In the genomic region with DNA sequence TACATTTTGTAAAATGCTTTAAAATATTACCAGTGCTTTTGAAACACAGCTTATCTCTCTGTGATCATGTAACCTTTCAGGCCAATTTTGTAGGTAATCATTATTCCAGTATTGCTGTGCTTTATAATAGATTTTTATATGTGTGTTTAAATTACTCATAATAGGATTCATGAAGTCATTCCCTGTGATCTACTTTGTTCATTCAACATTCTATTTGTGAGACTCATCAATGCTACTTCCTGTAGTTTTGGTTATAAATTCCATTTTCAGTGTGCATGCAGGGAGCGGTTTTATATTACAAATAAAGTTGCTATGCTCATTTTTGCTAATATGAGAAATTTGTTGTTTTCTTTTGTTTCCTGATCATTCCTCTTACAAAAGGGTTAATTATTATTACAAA, we compare ENCODE assay signal across 39 cellular contexts. TPM values are rescaled to one million over a fixed set of nuclear protein-coding genes. Genes with fewer than 3 reads are reported as not detected.
"Had no signal": no experiment of that assay in that cellular context is flagged by ENCODE, and none has a peak within 500 bp of the region (broad histone marks: within the 10 kb centered on the region; RNA-seq: fewer than 3 reads in every experiment).

No MANE protein-coding gene starts in this region.

- H3K27me3 Mint-ChIP-seq: activated CD4-positive, alpha-beta memory T cell treated with anti-CD3 and anti-CD28 coated beads, Interleukin-2, amount 10 ng/mL, durations not matched to agents 7 days and 5 days; activated CD4-positive, alpha-beta T cell treated with anti-CD3 and anti-CD28 coated beads, Interleukin-2, amount 10 ng/mL, durations not matched to agents 7 days and 5 days; activated naive CD4-positive, alpha-beta T cell treated with anti-CD3 and anti-CD28 coated beads, Interleukin-2, amount 10 ng/mL, durations not matched to agents 7 days and 5 days; activated T-cell treated with anti-CD3 and anti-CD28 coated beads, Interleukin-2, amount 50 U/mL, for 24 hours had no signal

- H3K9me3 Mint-ChIP-seq: activated CD4-positive, alpha-beta T cell treated with anti-CD3 and anti-CD28 coated beads, Interleukin-2, amount 10 ng/mL, durations not matched to agents 7 days and 5 days had no signal

- H3K9me3 ChIP-seq: colonic mucosa, esophagus squamous epithelium, gastroesophageal sphincter had no signal

- H3K36me3 Mint-ChIP-seq: activated naive CD4-positive, alpha-beta T cell treated with anti-CD3 and anti-CD28 coated beads, Interleukin-2, amount 10 ng/mL, durations not matched to agents 7 days and 5 days; activated naive CD4-positive, alpha-beta T cell treated with anti-CD3 and anti-CD28 coated beads, Interleukin-2, amount 50 U/mL, for 72 hours had no signal

- FAIRE-seq: astrocyte, endometrium, endothelial cell of umbilical vein had no signal

- H3K4me3 Mint-ChIP-seq: activated CD4-positive, alpha-beta memory T cell treated with anti-CD3 and anti-CD28 coated beads, Interleukin-2, amount 10 ng/mL, durations not matched to agents 7 days and 5 days; activated CD4-positive, alpha-beta T cell treated with anti-CD3 and anti-CD28 coated beads, Interleukin-2, amount 10 ng/mL, durations not matched to agents 7 days and 5 days; activated naive CD4-positive, alpha-beta T cell treated with anti-CD3 and anti-CD28 coated beads, Interleukin-2, amount 10 ng/mL, durations not matched to agents 7 days and 5 days; activated T-cell treated with anti-CD3 and anti-CD28 coated beads, Interleukin-2, amount 50 U/mL, for 24 hours; activated T-cell treated with anti-CD3 and anti-CD28 coated beads, Interleukin-2, amount 50 U/mL, for 72 hours; WTC11 had no signal

- H3K27ac Mint-ChIP-seq: activated CD4-positive, alpha-beta memory T cell treated with anti-CD3 and anti-CD28 coated beads, Interleukin-2, amount 10 ng/mL, durations not matched to agents 7 days and 5 days; activated CD4-positive, alpha-beta T cell treated with anti-CD3 and anti-CD28 coated beads, Interleukin-2, amount 10 ng/mL, durations not matched to agents 7 days and 5 days; activated naive CD4-positive, alpha-beta T cell treated with anti-CD3 and anti-CD28 coated beads, Interleukin-2, amount 10 ng/mL, durations not matched to agents 7 days and 5 days; activated naive CD4-positive, alpha-beta T cell treated with anti-CD3 and anti-CD28 coated beads, Interleukin-2, amount 50 U/mL, for 72 hours; activated T-cell treated with anti-CD3 and anti-CD28 coated beads, Interleukin-2, amount 50 U/mL, for 24 hours; activated T-cell treated with anti-CD3 and anti-CD28 coated beads, Interleukin-2, amount 50 U/mL, for 72 hours; WTC11 had no signal

- H3K27ac ChIP-seq: brain microvascular endothelial cell, cardiac muscle cell, colonic mucosa, epithelial cell of prostate, esophagus squamous epithelium, gastroesophageal sphincter, heart right ventricle, hepatocyte, VCaP had no signal

- H3K36me3 ChIP-seq: brain microvascular endothelial cell, cardiac muscle cell, colonic mucosa, esophagus squamous epithelium, gastroesophageal sphincter, heart right ventricle had no signal

- H3K27me3 ChIP-seq: brain microvascular endothelial cell, cardiac muscle cell, colonic mucosa, esophagus squamous epithelium, gastroesophageal sphincter, heart right ventricle, hepatocyte had no signal

- ATAC-seq: activated naive CD4-positive, alpha-beta T cell treated with anti-CD3 and anti-CD28 coated beads, Interleukin-2, amount 50 U/mL, for 72 hours; activated T-cell treated with anti-CD3 and anti-CD28 coated beads, Interleukin-2, amount 50 U/mL, for 72 hours; gastroesophageal sphincter; heart right ventricle; WTC11 had no signal

- H3K4me3 ChIP-seq: cardiac muscle cell, colonic mucosa, esophagus squamous epithelium, gastroesophageal sphincter, heart right ventricle, hepatocyte had no signal

- DNase-seq: activated CD4-positive, alpha-beta memory T cell treated with anti-CD3 and anti-CD28 coated beads, Interleukin-2, amount 10 ng/mL, durations not matched to agents 7 days and 5 days; activated CD4-positive, alpha-beta T cell treated with anti-CD3 and anti-CD28 coated beads for 1 hour; activated CD4-positive, alpha-beta T cell treated with anti-CD3 and anti-CD28 coated beads for 4 hours; activated CD4-positive, alpha-beta T cell treated with anti-CD3 and anti-CD28 coated beads, Interleukin-2, amount 10 ng/mL, durations not matched to agents 7 days and 5 days; activated CD4-positive, alpha-beta T cell treated with anti-CD3 and anti-CD28 coated beads, Interleukin-2, amount 50 U/mL, for 4 hours; activated CD8-positive, alpha-beta memory T cell treated with anti-CD3 and anti-CD28 coated beads, Interleukin-2, amount 50 U/mL, for 48 hours; activated gamma-delta T cell; activated naive CD4-positive, alpha-beta T cell; activated naive CD4-positive, alpha-beta T cell treated with anti-CD3 and anti-CD28 coated beads, Interleukin-2, amount 10 ng/mL, durations not matched to agents 7 days and 5 days; activated T-cell treated with anti-CD3 and anti-CD28 coated beads for 4 hours; activated T-cell treated with anti-CD3 and anti-CD28 coated beads, Interleukin-2, amount 50 U/mL, for 24 hours; activated T-cell treated with anti-CD3 and anti-CD28 coated beads, Interleukin-2, amount 50 U/mL, for 72 hours; amniotic stem cell; anterior cingulate cortex; brain microvascular endothelial cell; central memory CD4-positive, alpha-beta T cell; cerebellar nuclear complex; colonic mucosa; effector CD8-positive, alpha-beta T cell; esophagus squamous epithelium; foreskin melanocyte; heart right ventricle; T-helper 2 cell had no signal

- H3K4me1 ChIP-seq: colonic mucosa, esophagus squamous epithelium, gastroesophageal sphincter, heart right ventricle had no signal

- H3K4me1 Mint-ChIP-seq: activated CD4-positive, alpha-beta memory T cell treated with anti-CD3 and anti-CD28 coated beads, Interleukin-2, amount 10 ng/mL, durations not matched to agents 7 days and 5 days; activated CD4-positive, alpha-beta T cell treated with anti-CD3 and anti-CD28 coated beads, Interleukin-2, amount 10 ng/mL, durations not matched to agents 7 days and 5 days; activated naive CD4-positive, alpha-beta T cell treated with anti-CD3 and anti-CD28 coated beads, Interleukin-2, amount 10 ng/mL, durations not matched to agents 7 days and 5 days; WTC11 had no signal

RNA-seq across cellular contexts. Expression of a gene that starts 4.1 kb away (rescaled TPM):
- total RNA-seq: activated CD4-positive, alpha-beta memory T cell treated with anti-CD3 and anti-CD28 coated beads, Interleukin-2, amount 10 ng/mL, durations not matched to agents 7 days and 5 days; activated CD4-positive, alpha-beta T cell treated with anti-CD3 and anti-CD28 coated beads, Interleukin-2, amount 10 ng/mL, durations not matched to agents 7 days and 5 days; activated naive CD4-positive, alpha-beta T cell treated with anti-CD3 and anti-CD28 coated beads, Interleukin-2, amount 50 U/mL, for 72 hours; activated T-cell treated with anti-CD3 and anti-CD28 coated beads, Interleukin-2, amount 50 U/mL, for 72 hours; astrocyte; cardiac muscle cell; colonic mucosa; dermis microvascular lymphatic vessel endothelial cell; endothelial cell of umbilical vein; esophagus squamous epithelium; fibroblast of lung; fibroblast of villous mesenchyme; gastroesophageal sphincter; glomerular endothelial cell; heart right ventricle; hepatocyte; WTC11 had no signal
- polyA plus RNA-seq: adipose tissue, cardiac muscle cell, endothelial cell of umbilical vein, esophagus, fibroblast of lung, heart right ventricle, hepatocyte had no signal

RNA-seq across cellular contexts. Expression of a gene that starts 33.8 kb away (rescaled TPM):
- total RNA-seq: activated CD4-positive, alpha-beta memory T cell treated with anti-CD3 and anti-CD28 coated beads, Interleukin-2, amount 10 ng/mL, durations not matched to agents 7 days and 5 days; activated CD4-positive, alpha-beta T cell treated with anti-CD3 and anti-CD28 coated beads, Interleukin-2, amount 10 ng/mL, durations not matched to agents 7 days and 5 days; activated naive CD4-positive, alpha-beta T cell treated with anti-CD3 and anti-CD28 coated beads, Interleukin-2, amount 50 U/mL, for 72 hours; activated T-cell treated with anti-CD3 and anti-CD28 coated beads, Interleukin-2, amount 50 U/mL, for 72 hours; astrocyte; cardiac muscle cell; colonic mucosa; dermis microvascular lymphatic vessel endothelial cell; endothelial cell of umbilical vein; esophagus squamous epithelium; fibroblast of lung; fibroblast of villous mesenchyme; gastroesophageal sphincter; glomerular endothelial cell; heart right ventricle; hepatocyte; WTC11 had no signal
- polyA plus RNA-seq: adipose tissue, cardiac muscle cell, endothelial cell of umbilical vein, esophagus, fibroblast of lung, heart right ventricle, hepatocyte had no signal

RNA-seq across cellular contexts. Expression of a gene that starts 45.9 kb away (rescaled TPM):
- total RNA-seq: activated CD4-positive, alpha-beta memory T cell treated with anti-CD3 and anti-CD28 coated beads, Interleukin-2, amount 10 ng/mL, durations not matched to agents 7 days and 5 days; activated CD4-positive, alpha-beta T cell treated with anti-CD3 and anti-CD28 coated beads, Interleukin-2, amount 10 ng/mL, durations not matched to agents 7 days and 5 days; activated naive CD4-positive, alpha-beta T cell treated with anti-CD3 and anti-CD28 coated beads, Interleukin-2, amount 50 U/mL, for 72 hours; astrocyte; cardiac muscle cell; colonic mucosa; dermis microvascular lymphatic vessel endothelial cell; endothelial cell of umbilical vein; esophagus squamous epithelium; fibroblast of lung; fibroblast of villous mesenchyme; gastroesophageal sphincter; glomerular endothelial cell; heart right ventricle; hepatocyte; WTC11 had no signal
- polyA plus RNA-seq: adipose tissue, endothelial cell of umbilical vein, esophagus, heart right ventricle, hepatocyte had no signal

RNA-seq across cellular contexts. Expression of a gene that starts 56.2 kb away (rescaled TPM):
- total RNA-seq: activated CD4-positive, alpha-beta memory T cell treated with anti-CD3 and anti-CD28 coated beads, Interleukin-2, amount 10 ng/mL, durations not matched to agents 7 days and 5 days; activated CD4-positive, alpha-beta T cell treated with anti-CD3 and anti-CD28 coated beads, Interleukin-2, amount 10 ng/mL, durations not matched to agents 7 days and 5 days; activated naive CD4-positive, alpha-beta T cell treated with anti-CD3 and anti-CD28 coated beads, Interleukin-2, amount 50 U/mL, for 72 hours; activated T-cell treated with anti-CD3 and anti-CD28 coated beads, Interleukin-2, amount 50 U/mL, for 72 hours; astrocyte; cardiac muscle cell; colonic mucosa; dermis microvascular lymphatic vessel endothelial cell; endothelial cell of umbilical vein; esophagus squamous epithelium; fibroblast of villous mesenchyme; gastroesophageal sphincter; glomerular endothelial cell; heart right ventricle; hepatocyte; WTC11 had no signal
- polyA plus RNA-seq: adipose tissue, cardiac muscle cell, endothelial cell of umbilical vein, esophagus, fibroblast of lung, heart right ventricle, hepatocyte had no signal
